1 cellular context compared by ENCODE assay signal in the genomic region with DNA sequence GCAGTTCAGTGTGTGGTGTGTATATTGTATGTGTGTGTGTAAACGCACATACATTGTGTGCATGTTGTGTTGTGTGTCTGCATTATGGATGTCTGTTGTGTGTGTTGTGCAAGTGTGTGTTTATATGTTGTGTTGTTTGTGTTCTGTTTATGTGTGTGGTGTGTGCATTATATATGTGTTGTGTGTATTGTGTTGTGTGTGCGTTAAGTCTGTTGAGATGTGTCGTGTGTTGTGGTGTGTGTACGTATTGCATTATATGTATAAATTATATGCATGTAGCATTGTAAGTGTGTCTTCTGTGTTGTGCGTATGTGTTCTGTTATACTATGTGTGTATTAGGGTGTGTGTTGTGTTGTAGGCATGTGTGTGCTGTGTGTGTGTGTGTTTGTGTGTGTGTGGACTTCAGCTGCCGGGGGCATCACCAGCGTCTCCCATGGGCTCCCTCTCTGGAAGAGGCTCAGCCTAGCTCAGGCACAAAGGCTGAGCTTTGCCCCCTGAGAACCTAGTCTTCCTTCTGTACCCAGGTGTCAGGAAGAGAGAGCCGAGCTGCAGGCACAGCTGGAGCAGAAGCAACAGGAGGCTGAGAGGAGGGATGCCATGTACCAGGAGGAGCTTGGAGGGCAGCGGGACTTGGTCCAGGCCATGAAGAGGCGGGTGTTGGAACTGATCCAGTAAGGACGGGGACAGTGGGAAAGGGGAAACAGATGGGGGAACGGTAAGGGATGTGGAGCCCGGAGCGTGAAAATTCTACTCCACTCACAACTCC.
A peak's percentile ranks its signal among the peaks of the same experiment; 100 is the strongest.
TF ChIP-seq lines count a peak whose summit lies in the region.

No MANE protein-coding gene starts in this region.

TF ChIP-seq in HepG2, 621 proteins besides CTCF, POLR2A, EP300 and RAD21:
- TF ChIP-seq PLRG1 (conservative IDR thresholded peaks at IDR 0.05) (peak; percentile 74; the same call in 1 of the 2 replicates), MEF2D (CRISPR knock-in tag; IDR thresholded peaks at IDR 0.05) (peak; percentile 34; the same call in 1 of the 2 replicates), ATF7 (IDR thresholded peaks at IDR 0.05) (no peak), ATF7 (CRISPR knock-in tag; IDR thresholded peaks at IDR 0.05) (no peak), ZNF607 (CRISPR knock-in tag; IDR thresholded peaks at IDR 0.05; ENCODE audit: borderline replicate concordance) (no peak), LCORL (IDR thresholded peaks at IDR 0.05) (0 out of 2 replicates have a peak, but pooled peaks have one; percentile 41), LCORL (CRISPR knock-in tag; IDR thresholded peaks at IDR 0.05) (no peak), MTA1 (CRISPR knock-in tag; IDR thresholded peaks at IDR 0.05; ENCODE audit: borderline replicate concordance) (no peak), ZNF441 (CRISPR knock-in tag; IDR thresholded peaks at IDR 0.05; ENCODE audit: borderline replicate concordance) (no peak), HNRNPUL1 (IDR thresholded peaks at IDR 0.05; ENCODE audit: low read depth, low read length) (no peak), RBFOX2 (IDR thresholded peaks at IDR 0.05; ENCODE audit: low read depth, low read length) (no peak), ZNF749 (CRISPR knock-in tag; IDR thresholded peaks at IDR 0.05; ENCODE audit: borderline replicate concordance) (no peak), FOXA1 (IDR thresholded peaks at IDR 0.05) (0 out of 2 replicates have a peak, but pooled peaks have one; percentile 31), FOXA1 (CRISPR knock-in tag; IDR thresholded peaks at IDR 0.05) (no peak), NONO (IDR thresholded peaks at IDR 0.05) (0 out of 2 replicates have a peak, but pooled peaks have one; percentile 62), NONO (CRISPR knock-in tag; conservative IDR thresholded peaks at IDR 0.05) (no peak), CREB1 (IDR thresholded peaks at IDR 0.05) (no peak), CREB1 (CRISPR knock-in tag; IDR thresholded peaks at IDR 0.05) (no peak), JUNB (CRISPR knock-in tag; IDR thresholded peaks at IDR 0.05; ENCODE audit: borderline replicate concordance) (peak; percentile 29; the same call in 1 of the 2 replicates), ZNF501 (CRISPR knock-in tag; IDR thresholded peaks at IDR 0.05) (no peak), ZBTB7B (CRISPR knock-in tag; IDR thresholded peaks at IDR 0.05) (no peak), SIN3B (IDR thresholded peaks at IDR 0.05; ENCODE audit: low read length) (no peak), FOXP1 (IDR thresholded peaks at IDR 0.05) (0 out of 2 replicates have a peak, but pooled peaks have one; percentile 34), FOXP1 (CRISPR knock-in tag; IDR thresholded peaks at IDR 0.05) (no peak), SOX6 (IDR thresholded peaks at IDR 0.05) (peak; percentile 78; the same call in 1 of the 2 replicates), SOX6 (CRISPR knock-in tag; IDR thresholded peaks at IDR 0.05) (no peak), WIZ (CRISPR knock-in tag; IDR thresholded peaks at IDR 0.05) (no peak), ZMYM2 (CRISPR knock-in tag; IDR thresholded peaks at IDR 0.05) (no peak), ATAD3A (CRISPR knock-in tag; IDR thresholded peaks at IDR 0.05) (no peak)
- TF ChIP-seq, protein P1, sequence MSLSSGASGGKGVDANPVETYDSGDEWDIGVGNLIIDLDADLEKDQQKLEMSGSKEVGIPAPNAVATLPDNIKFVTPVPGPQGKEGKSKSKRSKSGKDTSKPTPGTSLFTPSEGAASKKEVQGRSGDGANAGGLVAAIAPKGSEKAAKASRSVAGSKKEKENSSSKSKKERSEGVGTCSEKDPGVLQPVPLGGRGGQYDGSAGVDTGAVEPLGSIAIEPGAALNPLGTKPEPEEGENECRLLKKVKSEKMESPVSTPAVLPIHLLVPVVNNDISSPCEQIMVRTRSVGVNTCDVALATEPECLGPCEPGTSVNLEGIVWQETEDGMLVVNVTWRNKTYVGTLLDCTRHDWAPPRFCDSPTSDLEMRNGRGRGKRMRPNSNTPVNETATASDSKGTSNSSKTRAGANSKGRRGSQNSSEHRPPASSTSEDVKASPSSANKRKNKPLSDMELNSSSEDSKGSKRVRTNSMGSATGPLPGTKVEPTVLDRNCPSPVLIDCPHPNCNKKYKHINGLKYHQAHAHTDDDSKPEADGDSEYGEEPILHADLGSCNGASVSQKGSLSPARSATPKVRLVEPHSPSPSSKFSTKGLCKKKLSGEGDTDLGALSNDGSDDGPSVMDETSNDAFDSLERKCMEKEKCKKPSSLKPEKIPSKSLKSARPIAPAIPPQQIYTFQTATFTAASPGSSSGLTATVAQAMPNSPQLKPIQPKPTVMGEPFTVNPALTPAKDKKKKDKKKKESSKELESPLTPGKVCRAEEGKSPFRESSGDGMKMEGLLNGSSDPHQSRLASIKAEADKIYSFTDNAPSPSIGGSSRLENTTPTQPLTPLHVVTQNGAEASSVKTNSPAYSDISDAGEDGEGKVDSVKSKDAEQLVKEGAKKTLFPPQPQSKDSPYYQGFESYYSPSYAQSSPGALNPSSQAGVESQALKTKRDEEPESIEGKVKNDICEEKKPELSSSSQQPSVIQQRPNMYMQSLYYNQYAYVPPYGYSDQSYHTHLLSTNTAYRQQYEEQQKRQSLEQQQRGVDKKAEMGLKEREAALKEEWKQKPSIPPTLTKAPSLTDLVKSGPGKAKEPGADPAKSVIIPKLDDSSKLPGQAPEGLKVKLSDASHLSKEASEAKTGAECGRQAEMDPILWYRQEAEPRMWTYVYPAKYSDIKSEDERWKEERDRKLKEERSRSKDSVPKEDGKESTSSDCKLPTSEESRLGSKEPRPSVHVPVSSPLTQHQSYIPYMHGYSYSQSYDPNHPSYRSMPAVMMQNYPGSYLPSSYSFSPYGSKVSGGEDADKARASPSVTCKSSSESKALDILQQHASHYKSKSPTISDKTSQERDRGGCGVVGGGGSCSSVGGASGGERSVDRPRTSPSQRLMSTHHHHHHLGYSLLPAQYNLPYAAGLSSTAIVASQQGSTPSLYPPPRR (CRISPR knock-in tag; IDR thresholded peaks at IDR 0.05; ENCODE audit: borderline replicate concordance), result no peak
- TF ChIP-seq, protein P2, sequence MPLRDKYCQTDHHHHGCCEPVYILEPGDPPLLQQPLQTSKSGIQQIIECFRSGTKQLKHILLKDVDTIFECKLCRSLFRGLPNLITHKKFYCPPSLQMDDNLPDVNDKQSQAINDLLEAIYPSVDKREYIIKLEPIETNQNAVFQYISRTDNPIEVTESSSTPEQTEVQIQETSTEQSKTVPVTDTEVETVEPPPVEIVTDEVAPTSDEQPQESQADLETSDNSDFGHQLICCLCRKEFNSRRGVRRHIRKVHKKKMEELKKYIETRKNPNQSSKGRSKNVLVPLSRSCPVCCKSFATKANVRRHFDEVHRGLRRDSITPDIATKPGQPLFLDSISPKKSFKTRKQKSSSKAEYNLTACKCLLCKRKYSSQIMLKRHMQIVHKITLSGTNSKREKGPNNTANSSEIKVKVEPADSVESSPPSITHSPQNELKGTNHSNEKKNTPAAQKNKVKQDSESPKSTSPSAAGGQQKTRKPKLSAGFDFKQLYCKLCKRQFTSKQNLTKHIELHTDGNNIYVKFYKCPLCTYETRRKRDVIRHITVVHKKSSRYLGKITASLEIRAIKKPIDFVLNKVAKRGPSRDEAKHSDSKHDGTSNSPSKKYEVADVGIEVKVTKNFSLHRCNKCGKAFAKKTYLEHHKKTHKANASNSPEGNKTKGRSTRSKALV (CRISPR knock-in tag; IDR thresholded peaks at IDR 0.05), result no peak
- TF ChIP-seq, protein P3, sequence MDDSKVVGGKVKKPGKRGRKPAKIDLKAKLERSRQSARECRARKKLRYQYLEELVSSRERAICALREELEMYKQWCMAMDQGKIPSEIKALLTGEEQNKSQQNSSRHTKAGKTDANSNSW (CRISPR knock-in tag; IDR thresholded peaks at IDR 0.05; ENCODE audit: borderline replicate concordance), result no peak
- TF ChIP-seq, protein P4, sequence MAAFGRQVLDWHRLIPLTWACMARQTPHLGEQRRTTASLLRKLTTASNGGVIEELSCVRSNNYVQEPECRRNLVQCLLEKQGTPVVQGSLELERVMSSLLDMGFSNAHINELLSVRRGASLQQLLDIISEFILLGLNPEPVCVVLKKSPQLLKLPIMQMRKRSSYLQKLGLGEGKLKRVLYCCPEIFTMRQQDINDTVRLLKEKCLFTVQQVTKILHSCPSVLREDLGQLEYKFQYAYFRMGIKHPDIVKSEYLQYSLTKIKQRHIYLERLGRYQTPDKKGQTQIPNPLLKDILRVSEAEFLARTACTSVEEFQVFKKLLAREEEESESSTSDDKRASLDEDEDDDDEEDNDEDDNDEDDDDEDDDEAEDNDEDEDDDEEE (CRISPR knock-in tag; IDR thresholded peaks at IDR 0.05), result no peak
- TF ChIP-seq, protein P5, sequence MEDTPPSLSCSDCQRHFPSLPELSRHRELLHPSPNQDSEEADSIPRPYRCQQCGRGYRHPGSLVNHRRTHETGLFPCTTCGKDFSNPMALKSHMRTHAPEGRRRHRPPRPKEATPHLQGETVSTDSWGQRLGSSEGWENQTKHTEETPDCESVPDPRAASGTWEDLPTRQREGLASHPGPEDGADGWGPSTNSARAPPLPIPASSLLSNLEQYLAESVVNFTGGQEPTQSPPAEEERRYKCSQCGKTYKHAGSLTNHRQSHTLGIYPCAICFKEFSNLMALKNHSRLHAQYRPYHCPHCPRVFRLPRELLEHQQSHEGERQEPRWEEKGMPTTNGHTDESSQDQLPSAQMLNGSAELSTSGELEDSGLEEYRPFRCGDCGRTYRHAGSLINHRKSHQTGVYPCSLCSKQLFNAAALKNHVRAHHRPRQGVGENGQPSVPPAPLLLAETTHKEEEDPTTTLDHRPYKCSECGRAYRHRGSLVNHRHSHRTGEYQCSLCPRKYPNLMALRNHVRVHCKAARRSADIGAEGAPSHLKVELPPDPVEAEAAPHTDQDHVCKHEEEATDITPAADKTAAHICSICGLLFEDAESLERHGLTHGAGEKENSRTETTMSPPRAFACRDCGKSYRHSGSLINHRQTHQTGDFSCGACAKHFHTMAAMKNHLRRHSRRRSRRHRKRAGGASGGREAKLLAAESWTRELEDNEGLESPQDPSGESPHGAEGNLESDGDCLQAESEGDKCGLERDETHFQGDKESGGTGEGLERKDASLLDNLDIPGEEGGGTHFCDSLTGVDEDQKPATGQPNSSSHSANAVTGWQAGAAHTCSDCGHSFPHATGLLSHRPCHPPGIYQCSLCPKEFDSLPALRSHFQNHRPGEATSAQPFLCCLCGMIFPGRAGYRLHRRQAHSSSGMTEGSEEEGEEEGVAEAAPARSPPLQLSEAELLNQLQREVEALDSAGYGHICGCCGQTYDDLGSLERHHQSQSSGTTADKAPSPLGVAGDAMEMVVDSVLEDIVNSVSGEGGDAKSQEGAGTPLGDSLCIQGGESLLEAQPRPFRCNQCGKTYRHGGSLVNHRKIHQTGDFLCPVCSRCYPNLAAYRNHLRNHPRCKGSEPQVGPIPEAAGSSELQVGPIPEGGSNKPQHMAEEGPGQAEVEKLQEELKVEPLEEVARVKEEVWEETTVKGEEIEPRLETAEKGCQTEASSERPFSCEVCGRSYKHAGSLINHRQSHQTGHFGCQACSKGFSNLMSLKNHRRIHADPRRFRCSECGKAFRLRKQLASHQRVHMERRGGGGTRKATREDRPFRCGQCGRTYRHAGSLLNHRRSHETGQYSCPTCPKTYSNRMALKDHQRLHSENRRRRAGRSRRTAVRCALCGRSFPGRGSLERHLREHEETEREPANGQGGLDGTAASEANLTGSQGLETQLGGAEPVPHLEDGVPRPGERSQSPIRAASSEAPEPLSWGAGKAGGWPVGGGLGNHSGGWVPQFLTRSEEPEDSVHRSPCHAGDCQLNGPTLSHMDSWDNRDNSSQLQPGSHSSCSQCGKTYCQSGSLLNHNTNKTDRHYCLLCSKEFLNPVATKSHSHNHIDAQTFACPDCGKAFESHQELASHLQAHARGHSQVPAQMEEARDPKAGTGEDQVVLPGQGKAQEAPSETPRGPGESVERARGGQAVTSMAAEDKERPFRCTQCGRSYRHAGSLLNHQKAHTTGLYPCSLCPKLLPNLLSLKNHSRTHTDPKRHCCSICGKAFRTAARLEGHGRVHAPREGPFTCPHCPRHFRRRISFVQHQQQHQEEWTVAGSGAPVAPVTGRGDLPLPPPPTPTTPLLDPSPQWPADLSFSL (CRISPR knock-in tag; IDR thresholded peaks at IDR 0.05), result peak; percentile 92
- TF ChIP-seq, protein P6, sequence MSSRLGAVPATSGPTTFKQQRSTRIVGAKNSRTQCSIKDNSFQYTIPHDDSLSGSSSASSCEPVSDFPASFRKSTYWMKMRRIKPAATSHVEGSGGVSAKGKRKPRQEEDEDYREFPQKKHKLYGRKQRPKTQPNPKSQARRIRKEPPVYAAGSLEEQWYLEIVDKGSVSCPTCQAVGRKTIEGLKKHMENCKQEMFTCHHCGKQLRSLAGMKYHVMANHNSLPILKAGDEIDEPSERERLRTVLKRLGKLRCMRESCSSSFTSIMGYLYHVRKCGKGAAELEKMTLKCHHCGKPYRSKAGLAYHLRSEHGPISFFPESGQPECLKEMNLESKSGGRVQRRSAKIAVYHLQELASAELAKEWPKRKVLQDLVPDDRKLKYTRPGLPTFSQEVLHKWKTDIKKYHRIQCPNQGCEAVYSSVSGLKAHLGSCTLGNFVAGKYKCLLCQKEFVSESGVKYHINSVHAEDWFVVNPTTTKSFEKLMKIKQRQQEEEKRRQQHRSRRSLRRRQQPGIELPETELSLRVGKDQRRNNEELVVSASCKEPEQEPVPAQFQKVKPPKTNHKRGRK (CRISPR knock-in tag; IDR thresholded peaks at IDR 0.05), result no peak
- TF ChIP-seq, protein P7, sequence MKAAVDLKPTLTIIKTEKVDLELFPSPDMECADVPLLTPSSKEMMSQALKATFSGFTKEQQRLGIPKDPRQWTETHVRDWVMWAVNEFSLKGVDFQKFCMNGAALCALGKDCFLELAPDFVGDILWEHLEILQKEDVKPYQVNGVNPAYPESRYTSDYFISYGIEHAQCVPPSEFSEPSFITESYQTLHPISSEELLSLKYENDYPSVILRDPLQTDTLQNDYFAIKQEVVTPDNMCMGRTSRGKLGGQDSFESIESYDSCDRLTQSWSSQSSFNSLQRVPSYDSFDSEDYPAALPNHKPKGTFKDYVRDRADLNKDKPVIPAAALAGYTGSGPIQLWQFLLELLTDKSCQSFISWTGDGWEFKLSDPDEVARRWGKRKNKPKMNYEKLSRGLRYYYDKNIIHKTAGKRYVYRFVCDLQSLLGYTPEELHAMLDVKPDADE (CRISPR knock-in tag; IDR thresholded peaks at IDR 0.05), result no peak
- TF ChIP-seq, protein P8, sequence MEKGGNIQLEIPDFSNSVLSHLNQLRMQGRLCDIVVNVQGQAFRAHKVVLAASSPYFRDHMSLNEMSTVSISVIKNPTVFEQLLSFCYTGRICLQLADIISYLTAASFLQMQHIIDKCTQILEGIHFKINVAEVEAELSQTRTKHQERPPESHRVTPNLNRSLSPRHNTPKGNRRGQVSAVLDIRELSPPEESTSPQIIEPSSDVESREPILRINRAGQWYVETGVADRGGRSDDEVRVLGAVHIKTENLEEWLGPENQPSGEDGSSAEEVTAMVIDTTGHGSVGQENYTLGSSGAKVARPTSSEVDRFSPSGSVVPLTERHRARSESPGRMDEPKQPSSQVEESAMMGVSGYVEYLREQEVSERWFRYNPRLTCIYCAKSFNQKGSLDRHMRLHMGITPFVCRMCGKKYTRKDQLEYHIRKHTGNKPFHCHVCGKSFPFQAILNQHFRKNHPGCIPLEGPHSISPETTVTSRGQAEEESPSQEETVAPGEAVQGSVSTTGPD (CRISPR knock-in tag; IDR thresholded peaks at IDR 0.05), result no peak
